Comparison of ENCODE assay signal across 1 cellular context in genomic region chr14:22965916-22966782, GRCh38.
TF ChIP-seq lines count a peak whose summit lies in the region.
"Not testable (repeated sequence)": the region's sequence is repeated elsewhere in the genome, so short reads cannot be mapped to it uniquely, and the experiment has no call there.

No MANE protein-coding gene starts in this region.

TF ChIP-seq in HepG2, 621 proteins besides CTCF, POLR2A, EP300 and RAD21 (continued from another document and continues in another):
- 0 out of 2 replicates have a peak, but pooled peaks have one; percentile 57 for TF ChIP-seq HOMEZ (CRISPR knock-in tag; IDR thresholded peaks at IDR 0.05; ENCODE audit: low read depth)
- TF ChIP-seq PHF21A (CRISPR knock-in tag; IDR thresholded peaks at IDR 0.05), result peak; percentile 92
- peak; percentile 56; the same call in 1 of the 2 replicates for TF ChIP-seq KMT2A (CRISPR knock-in tag; IDR thresholded peaks at IDR 0.05)
- peak; percentile 66; the same call in 1 of the 2 replicates for TF ChIP-seq BCL3 (CRISPR knock-in tag; IDR thresholded peaks at IDR 0.05)
- peak; percentile 84; the same call in 1 of the 2 replicates for TF ChIP-seq REPIN1 (CRISPR knock-in tag; IDR thresholded peaks at IDR 0.05; ENCODE audit: borderline replicate concordance, low read depth)
- peak; percentile 73; the same call in 1 of the 2 replicates for TF ChIP-seq SP140L (CRISPR knock-in tag; IDR thresholded peaks at IDR 0.05; ENCODE audit: borderline replicate concordance)
- peak; percentile 95 for TF ChIP-seq ATF7 (IDR thresholded peaks at IDR 0.05)
- not testable (repeated sequence) for TF ChIP-seq ATF7 (CRISPR knock-in tag; IDR thresholded peaks at IDR 0.05)
- TF ChIP-seq PAXIP1 (CRISPR knock-in tag; conservative IDR thresholded peaks at IDR 0.05), result peak; percentile 83
- TF ChIP-seq PATZ1 (CRISPR knock-in tag; IDR thresholded peaks at IDR 0.05), result peak; percentile 49; the same call in 1 of the 2 replicates
- 0 out of 2 replicates have a peak, but pooled peaks have one; percentile 6 for TF ChIP-seq TFDP1 (CRISPR knock-in tag; IDR thresholded peaks at IDR 0.05; ENCODE audit: borderline replicate concordance)
- 0 out of 2 replicates have a peak, but pooled peaks have one; percentile 15 for TF ChIP-seq ZNF879 (CRISPR knock-in tag; IDR thresholded peaks at IDR 0.05)
- TF ChIP-seq TARDBP (CRISPR knock-in tag; IDR thresholded peaks at IDR 0.05), result peak; percentile 80
- peak; percentile 51 to 67; a peak in 3 of 4 replicates for TF ChIP-seq NR2F1 (CRISPR knock-in tag; IDR thresholded peaks at IDR 0.05)
- peak; percentile 25; the same call in 1 of the 2 replicates for TF ChIP-seq THYN1 (CRISPR knock-in tag; IDR thresholded peaks at IDR 0.05; ENCODE audit: borderline replicate concordance, low read depth)
- peak; percentile 82 for TF ChIP-seq ZNF501 (CRISPR knock-in tag; IDR thresholded peaks at IDR 0.05)
- 0 out of 2 replicates have a peak, but pooled peaks have one; percentile 51 for TF ChIP-seq PRDM10 (CRISPR knock-in tag; IDR thresholded peaks at IDR 0.05; ENCODE audit: low read depth)
- TF ChIP-seq TIGD3 (CRISPR knock-in tag; IDR thresholded peaks at IDR 0.05; ENCODE audit: borderline replicate concordance), result peak; percentile 41; the same call in 1 of the 2 replicates
- peak; percentile 41; the same call in 1 of the 2 replicates for TF ChIP-seq ZNF33A (CRISPR knock-in tag; IDR thresholded peaks at IDR 0.05; ENCODE audit: borderline replicate concordance)
- TF ChIP-seq MIER3 (CRISPR knock-in tag; IDR thresholded peaks at IDR 0.05; ENCODE audit: borderline replicate concordance), result peak; percentile 75; the same call in 1 of the 2 replicates
- 0 out of 2 replicates have a peak, but pooled peaks have one; percentile 15 for TF ChIP-seq ZNF691 (CRISPR knock-in tag; IDR thresholded peaks at IDR 0.05; ENCODE audit: borderline replicate concordance, low read depth)
- peak; percentile 77; the same call in 1 of the 2 replicates for TF ChIP-seq GLI4 (CRISPR knock-in tag; IDR thresholded peaks at IDR 0.05; ENCODE audit: borderline replicate concordance)
- peak; percentile 75 for TF ChIP-seq CBX1 (IDR thresholded peaks at IDR 0.05; ENCODE audit: low read depth)
- peak; percentile 65 for TF ChIP-seq ZNF121 (CRISPR knock-in tag; IDR thresholded peaks at IDR 0.05)
- 0 out of 2 replicates have a peak, but pooled peaks have one; percentile 70 for TF ChIP-seq ZNF552 (CRISPR knock-in tag; IDR thresholded peaks at IDR 0.05; ENCODE audit: borderline replicate concordance)
- TF ChIP-seq PAF1 (CRISPR knock-in tag; IDR thresholded peaks at IDR 0.05), result peak; percentile 8
- TF ChIP-seq ZNF788 (CRISPR knock-in tag; IDR thresholded peaks at IDR 0.05; ENCODE audit: borderline replicate concordance), result peak; percentile 89; the same call in 1 of the 2 replicates
- peak; percentile 56 for TF ChIP-seq FOXA3 (CRISPR knock-in tag; IDR thresholded peaks at IDR 0.05)
- peak; percentile 43; the same call in 1 of the 2 replicates for TF ChIP-seq ZNF567 (CRISPR knock-in tag; IDR thresholded peaks at IDR 0.05; ENCODE audit: borderline replicate concordance)
- TF ChIP-seq BCL6 (CRISPR knock-in tag; IDR thresholded peaks at IDR 0.05), result peak; percentile 34; the same call in 1 of the 2 replicates
- TF ChIP-seq ISL2 (CRISPR knock-in tag; IDR thresholded peaks at IDR 0.05), result peak; percentile 70
- peak; percentile 93 for TF ChIP-seq CEBPB (IDR thresholded peaks at IDR 0.05; ENCODE audit: borderline replicate concordance, low read depth, low read length)
- TF ChIP-seq MEIS1 (CRISPR knock-in tag; IDR thresholded peaks at IDR 0.05; ENCODE audit: borderline replicate concordance), result 0 out of 2 replicates have a peak, but pooled peaks have one; percentile 12
- 0 out of 2 replicates have a peak, but pooled peaks have one; percentile 38 for TF ChIP-seq MXD4 (CRISPR knock-in tag; IDR thresholded peaks at IDR 0.05)
- peak; percentile 86 for TF ChIP-seq RXRB (CRISPR knock-in tag; IDR thresholded peaks at IDR 0.05; ENCODE audit: borderline replicate concordance)
- peak; percentile 92 for TF ChIP-seq NCOA1 (CRISPR knock-in tag; IDR thresholded peaks at IDR 0.05)
- TF ChIP-seq POGZ (CRISPR knock-in tag; IDR thresholded peaks at IDR 0.05), result peak; percentile 88
- 0 out of 2 replicates have a peak, but pooled peaks have one; percentile 6 for TF ChIP-seq SOX13 (IDR thresholded peaks at IDR 0.05)
- TF ChIP-seq SOX13 (CRISPR knock-in tag; conservative IDR thresholded peaks at IDR 0.05 in 1 of 2, IDR thresholded peaks at IDR 0.05 in 1 of 2), result peak; percentile 66 to 74; a peak in 3 of 4 replicates
- TF ChIP-seq STAT6 (CRISPR knock-in tag; IDR thresholded peaks at IDR 0.05; ENCODE audit: borderline replicate concordance), result peak; percentile 82; the same call in 1 of the 2 replicates
- 0 out of 2 replicates have a peak, but pooled peaks have one; percentile 14 for TF ChIP-seq NR2F2 (IDR thresholded peaks at IDR 0.05; ENCODE audit: borderline replicate concordance, low read depth)
- TF ChIP-seq KDM1A (CRISPR knock-in tag; IDR thresholded peaks at IDR 0.05), result peak; percentile 94
- TF ChIP-seq ZNF746 (CRISPR knock-in tag; IDR thresholded peaks at IDR 0.05), result peak; percentile 61; the same call in 1 of the 2 replicates
